Comparison of ENCODE assay signal across 12 cellular contexts in genomic region chr12:46964496-46965098, GRCh38.
DNase-seq lines count a peak whose midpoint lies in the region; ATAC-seq, FAIRE-seq and TF ChIP-seq lines count a peak whose summit lies in the region.
"Had no signal": no experiment of that assay in that cellular context is flagged by ENCODE, and none has a peak within 500 bp of the region (broad histone marks: within the 10 kb centered on the region; RNA-seq: fewer than 3 reads in every experiment).

No MANE protein-coding gene starts in this region.

- H3K9me2 ChIP-seq in GM23338 (ENCODE audit: insufficient read depth): no peaks in the 10 kb centered on the region

- TF ChIP-seq CTCF in GM23338 (conservative IDR thresholded peaks at IDR 0.05; ENCODE audit: low read depth in 2 of 2) (no peak), pancreas (IDR thresholded peaks at IDR 0.05) (no peak), tibial nerve (IDR thresholded peaks at IDR 0.05) (no peak)

- no peaks in the 10 kb centered on the region for H3F3A ChIP-seq in GM23338 (replicated peaks; ENCODE audit: low read depth)

- H3K36me3 ChIP-seq in GM23338 (ENCODE audit: insufficient read depth) (no peaks in the 10 kb centered on the region), adipocyte (ENCODE audit: control insufficient read depth, insufficient read depth, low read length, severe bottlenecking) (no peaks in the 10 kb centered on the region), pancreas (no peaks in the 10 kb centered on the region), tibial nerve (no peaks in the 10 kb centered on the region)
- H3K36me3 ChIP-seq: stomach had no signal

- 30 to 32% methylated on average over 10 of the region's 10 CpGs for WGBS in pancreas, 2 donors
- WGBS in tibial nerve, 2 donors: 20 to 29% methylated on average over 10 of the region's 10 CpGs

- peak overlapping the region; percentile 6 for H3K4me2 ChIP-seq in GM23338

- H3K9ac ChIP-seq in adipocyte (ENCODE audit: low read length): peak overlapping the region; percentile 50

- ATAC-seq in GM23338: peak; percentile 96
- peak; percentile 53 to 70 (median 62) for ATAC-seq in pancreas
- ATAC-seq in HG03460 (IDR thresholded peaks at IDR 0.05; ENCODE audit: unreplicated experiment): no peak
- ATAC-seq in HG03095 (IDR thresholded peaks at IDR 0.05; ENCODE audit: unreplicated experiment): no peak

- peaks cover 18% of the 10 kb centered on the region for H3K4me1 Mint-ChIP-seq in GM23338

- H3K27ac ChIP-seq in GM23338 (ENCODE audit: low read depth): no peak overlapping the region
- no peak overlapping the region for H3K27ac ChIP-seq in pancreas
- H3K27ac ChIP-seq in tibial nerve: peak overlapping the region in 1 of 4 donors; percentile 42
- H3K27ac ChIP-seq: SK-N-MC had no signal

- H3K4me3 Mint-ChIP-seq in GM23338: no peak overlapping the region

- no peak for TF ChIP-seq EP300 in tibial nerve (IDR thresholded peaks at IDR 0.05)

- intact Hi-C loops in pancreas (cut with DNase I): no loop called here

- DNase-seq in GM23338 (ENCODE audit: low spot score): peak; percentile 87
- no peak for DNase-seq in adipocyte (ENCODE audit: low read depth)
- peak; percentile 64 for DNase-seq in glomerular visceral epithelial cell (ENCODE audit: extremely low spot score)
- DNase-seq in pancreas: peak in 1 of 6 donors; percentile 14
- no peak for DNase-seq in tibial nerve (ENCODE audit: low spot score in 2 of 2)
- DNase-seq in HUDEP-2 (lab: John Stamatoyannopoulos, UW; ENCODE audit: unreplicated experiment in 76 of 76): no peak
- DNase-seq: NCI-H1092 treated with DMSO at 0.1 percent for 48 hours, stomach had no signal

- H3K27ac Mint-ChIP-seq in GM23338: no peak overlapping the region

- H3K9me3 ChIP-seq in adipocyte (ENCODE audit: control insufficient read depth, low read length) (no peaks in the 10 kb centered on the region), pancreas (no peaks in the 10 kb centered on the region), tibial nerve (no peaks in the 10 kb centered on the region)
- H3K9me3 ChIP-seq: stomach had no signal

- H3K4me3 ChIP-seq in GM23338 (no peak overlapping the region), adipocyte (ENCODE audit: low read length) (peak overlapping the region; percentile 51), pancreas (no peak overlapping the region), tibial nerve (no peak overlapping the region)
- H3K4me3 ChIP-seq: SK-N-MC, stomach had no signal

- FAIRE-seq in pancreas (lab: Jason Lieb, UNC): no peak
- FAIRE-seq: GM19239 had no signal

- peaks cover 3% of the 10 kb centered on the region for H3K27me3 Mint-ChIP-seq in GM23338 (ENCODE audit: insufficient read depth, low read depth, poor library complexity)

- H4K20me1 ChIP-seq in GM23338 (replicated peaks; ENCODE audit: insufficient read depth): no peaks in the 10 kb centered on the region

- H3K9me3 Mint-ChIP-seq in GM23338: no peaks in the 10 kb centered on the region

- H3K27me3 ChIP-seq in GM23338 (ENCODE audit: insufficient read depth) (no peaks in the 10 kb centered on the region), adipocyte (replicated peaks; ENCODE audit: control insufficient read depth, insufficient read depth, low read length) (no peaks in the 10 kb centered on the region), pancreas (no peaks in the 10 kb centered on the region), tibial nerve (no peaks in the 10 kb centered on the region)
- H3K27me3 ChIP-seq: stomach had no signal

- H2AFZ ChIP-seq in GM23338: no peak overlapping the region

- H3K4me1 ChIP-seq in GM23338 (ENCODE audit: insufficient read depth) (peaks cover 12% of the 10 kb centered on the region; the same call in 1 of the 2 replicates), adipocyte (ENCODE audit: control insufficient read depth, insufficient read depth, low read length) (peaks cover 34% of the 10 kb centered on the region), pancreas (no peaks in the 10 kb centered on the region), tibial nerve (peaks cover 0 to 16% (median 3%) of the 10 kb centered on the region in 4 donors)

- no peaks in the 10 kb centered on the region for H3K36me3 Mint-ChIP-seq in GM23338 (ENCODE audit: low read depth)

- TF ChIP-seq POLR2A in tibial nerve (IDR thresholded peaks at IDR 0.05): no peak

- H3K79me2 ChIP-seq in GM23338 (replicated peaks; ENCODE audit: insufficient read depth): no peaks in the 10 kb centered on the region

TF ChIP-seq in GM23338, 12 proteins besides CTCF, POLR2A, EP300 and RAD21:
- TF ChIP-seq EZH2phosphoT487 (IDR thresholded peaks at IDR 0.05; ENCODE audit: unreplicated experiment) (no peak), ZNF462 (CRISPR knock-in tag; IDR thresholded peaks at IDR 0.05) (0 out of 2 replicates have a peak, but pooled peaks have one; percentile 45)
TF ChIP-seq in GM23338: peak in this region for 1.

Comparison
In these comparisons a context has a peak if more than half of its experiments do, and no peak if none do; other contexts are left out.
1. ATAC-seq: peak in GM23338 (single experiment) and pancreas (4 of 4); none in HG03460 (single experiment) and HG03095 (single experiment).
2. DNase-seq: peak in GM23338 (single experiment) and glomerular visceral epithelial cell (single experiment); none in adipocyte (single experiment), tibial nerve (0 of 2) and HUDEP-2 (0 of 76).